Comparison of ENCODE assay signal across 9 cellular contexts in genomic region chr9:127545196-127546124, GRCh38.
DNase-seq lines count a peak whose midpoint lies in the region; ATAC-seq, FAIRE-seq and TF ChIP-seq lines count a peak whose summit lies in the region.
"Had no signal": no experiment of that assay in that cellular context is flagged by ENCODE, and none has a peak within 500 bp of the region (broad histone marks: within the 10 kb centered on the region; RNA-seq: fewer than 3 reads in every experiment).

No MANE protein-coding gene starts in this region.

- DNase-seq in NCI-H1694 treated with DMSO at 0.1 percent for 48 hours (lab: John Stamatoyannopoulos, UW) (peak; percentile 20), NCI-H1694 (lab: John Stamatoyannopoulos, UW) (no peak), Panc1 (ENCODE audit: low read depth, low spot score) (no peak), fibroblast of lung (ENCODE audit: low read depth in 2 of 2) (peak; percentile 56 to 88), pancreas (peak; percentile 85 to 99 (median 97)), NCI-H1436 treated with DMSO at 0.1 percent for 48 hours (lab: John Stamatoyannopoulos, UW) (no peak), NCI-H187 treated with DMSO at 0.1 percent for 48 hours (lab: John Stamatoyannopoulos, UW) (no peak)

- H3K9me3 ChIP-seq in Panc1 (ENCODE audit: control insufficient read depth, insufficient read depth, low read depth, low read length), result no peaks in the 10 kb centered on the region
- H3K9me3 ChIP-seq in fibroblast of lung (ENCODE audit: control insufficient read depth, insufficient read depth, low read depth, low read length), result no peaks in the 10 kb centered on the region
- no peaks in the 10 kb centered on the region for H3K9me3 ChIP-seq in pancreas

- no peak for TF ChIP-seq CTCF in Panc1 (IDR thresholded peaks at IDR 0.05)
- no peak for TF ChIP-seq CTCF in fibroblast of lung (conservative IDR thresholded peaks at IDR 0.05 in 1 of 2, IDR thresholded peaks at IDR 0.05 in 1 of 2; ENCODE audit: low read depth in 1 of 2, low read length in 2 of 2)
- TF ChIP-seq CTCF in pancreas (IDR thresholded peaks at IDR 0.05), result no peak

- H3K9ac ChIP-seq in fibroblast of lung (ENCODE audit: insufficient read depth, low read length), result no peak overlapping the region

- peaks cover 98% of the 10 kb centered on the region for H3K79me2 ChIP-seq in fibroblast of lung (ENCODE audit: control insufficient read depth, insufficient read depth, low read length)

- no peak for FAIRE-seq in pancreas (lab: Jason Lieb, UNC)
- FAIRE-seq: TTC549 had no signal

- H3K4me3 ChIP-seq in Panc1 (ENCODE audit: low read depth in 2 of 2, low read length in 2 of 2) (no peak overlapping the region), fibroblast of lung (replicated peaks in 1 of 4; ENCODE audit: control extremely low read depth in 1 of 4, insufficient read depth in 1 of 4, low read depth in 3 of 4, low read length in 4 of 4) (no peak overlapping the region), pancreas (peak overlapping the region in 2 of 4 donors; percentile 6 to 7)

- H3K4me1 ChIP-seq in Panc1 (ENCODE audit: control insufficient read depth, insufficient read depth, low read length), result peaks cover 56% of the 10 kb centered on the region
- peaks cover 58% of the 10 kb centered on the region for H3K4me1 ChIP-seq in fibroblast of lung (ENCODE audit: control insufficient read depth, extremely low read depth, insufficient read depth, low read length)
- H3K4me1 ChIP-seq in pancreas, result peaks cover 72 to 85% (median 76%) of the 10 kb centered on the region in 3 donors

- peak overlapping the region; percentile 48 for H3K4me2 ChIP-seq in fibroblast of lung (ENCODE audit: extremely low read depth, insufficient read depth, low read length)

- H3K27me3 ChIP-seq in Panc1 (ENCODE audit: control insufficient read depth, insufficient read depth, low read length) (no peaks in the 10 kb centered on the region), fibroblast of lung (ENCODE audit: control insufficient read depth, insufficient read depth, low read length) (no peaks in the 10 kb centered on the region), pancreas (no peaks in the 10 kb centered on the region)

- H3K36me3 ChIP-seq in Panc1 (ENCODE audit: control insufficient read depth, insufficient read depth, low read length) (no peaks in the 10 kb centered on the region), fibroblast of lung (ENCODE audit: control insufficient read depth, insufficient read depth, low read length) (peaks cover 23% of the 10 kb centered on the region), pancreas (no peaks in the 10 kb centered on the region)

- intact Hi-C loops in Panc1 (cut with micrococcal nuclease; ENCODE audit: unreplicated experiment) (no loop called here), pancreas (cut with DNase I) (no loop called here)

- H2AFZ ChIP-seq in fibroblast of lung (ENCODE audit: low read length), result no peak overlapping the region

- in situ Hi-C loops in Panc1 (cut with HindIII; ENCODE audit: low pct_unique_long_range_greater_than_20kb, low sequenced_read_pairs), result no loop called here

- BruUV-seq in Panc1 (replicated peaks; lab: Mats Ljungman, UMichigan), result no TSS peak

- peak overlapping the region; percentile 75 for H3K27ac ChIP-seq in Panc1 (ENCODE audit: low read length)
- peak overlapping the region; percentile 75 for H3K27ac ChIP-seq in fibroblast of lung (ENCODE audit: insufficient read depth, low read length)
- peak overlapping the region; percentile 89 to 95 (median 94) for H3K27ac ChIP-seq in pancreas

- H4K20me1 ChIP-seq in fibroblast of lung (ENCODE audit: control insufficient read depth, extremely low read depth, insufficient read depth, low read length), result peaks cover 5% of the 10 kb centered on the region

- peak; percentile 31 for ATAC-seq in Panc1
- peak; percentile 81 to 85 (median 83) for ATAC-seq in pancreas
- ATAC-seq in HG02610 (IDR thresholded peaks at IDR 0.05; ENCODE audit: unreplicated experiment), result no peak

- CTCF ChIA-PET in Panc1 (lab: Charles Lee), result interaction anchor here (0.6 kb wide), 1 partner anchor 33 kb away, joined by 4 read pairs; no protein-coding TSS in a partner anchor

- POLR2A ChIA-PET in Panc1 (lab: Charles Lee), result no interaction called here

- 7 to 8% methylated on average over 23 to 25 of the region's 25 CpGs for WGBS in pancreas, 2 donors

Comparison
In these comparisons a context has a peak if more than half of its experiments do, and no peak if none do; other contexts are left out.
1. DNase-seq: peak in NCI-H1694 treated with DMSO at 0.1 percent for 48 hours (single experiment), fibroblast of lung (2 of 2) and pancreas (6 of 6); none in NCI-H1694 (single experiment), Panc1 (single experiment), NCI-H1436 treated with DMSO at 0.1 percent for 48 hours (single experiment) and NCI-H187 treated with DMSO at 0.1 percent for 48 hours (single experiment).
2. Peak in every context shown above with its lines, with median percentiles within 50 percentile points of each other: H3K27ac ChIP-seq.